8 cellular contexts compared by ENCODE assay signal in genomic region chr7:32893225-32893560, GRCh38. TPM values are rescaled to one million over a fixed set of nuclear protein-coding genes. Genes with fewer than 3 reads are reported as not detected.
DNase-seq lines count a peak whose midpoint lies in the region; ATAC-seq and TF ChIP-seq lines count a peak whose summit lies in the region.

No MANE protein-coding gene starts in this region.

- H3K27ac ChIP-seq in CD8-positive, alpha-beta memory T cell (ENCODE audit: low read depth, low read length) = peak overlapping the region; percentile 99
- peak overlapping the region; percentile 87 for H3K27ac ChIP-seq in PC-9
- peak overlapping the region in 55 of 59 donors; percentile 83 to 100 (median 98) for H3K27ac ChIP-seq in dorsolateral prefrontal cortex

- peak in 1 of 5 donors; percentile 7 for DNase-seq in CD8-positive, alpha-beta memory T cell
- DNase-seq in PC-9 (no peak), dorsolateral prefrontal cortex (no peak), progenitor cell of endocrine pancreas (ENCODE audit: low spot score, unreplicated experiment) (no peak), NCI-H187 treated with DMSO at 0.1 percent for 48 hours (lab: John Stamatoyannopoulos, UW) (no peak)

- H3K4me3 Mint-ChIP-seq in CD8-positive, alpha-beta memory T cell = peak overlapping the region; percentile 91 to 99 (median 95)
- H3K4me3 Mint-ChIP-seq in progenitor cell of endocrine pancreas (ENCODE audit: low read depth) = peak overlapping the region; percentile 85

- H3K4me1 ChIP-seq in CD8-positive, alpha-beta memory T cell (ENCODE audit: insufficient read depth, low read length) = peaks cover 32% of the 10 kb centered on the region
- peaks cover 34% of the 10 kb centered on the region for H3K4me1 ChIP-seq in PC-9 (replicated peaks; ENCODE audit: insufficient read depth)

- intact Hi-C loops in PC-9 (cut with micrococcal nuclease; ENCODE audit: unreplicated experiment) (loop anchor here (2.0 to 5.0 kb wide), 3 partner anchors 64 to 396 kb away; partner anchors contain the start of genes AVL9 and FKBP9), dorsolateral prefrontal cortex (cut with DNase I) (loop anchor here (2.0 to 5.0 kb wide), 2 partner anchors 64 to 170 kb away; partner anchors contain the start of genes NT5C3A (in 2 of the 2) and FKBP9 (in 1 of the 2))

- no peaks in the 10 kb centered on the region for H3K9me3 ChIP-seq in CD8-positive, alpha-beta memory T cell (ENCODE audit: low read length)
- H3K9me3 ChIP-seq in PC-9 (ENCODE audit: insufficient read depth, low read depth) = no peaks in the 10 kb centered on the region

- H4K20me1 ChIP-seq in PC-9 (ENCODE audit: insufficient read depth) = peaks cover 20% of the 10 kb centered on the region

- peaks cover 28% of the 10 kb centered on the region for H3K79me2 ChIP-seq in PC-9 (ENCODE audit: low read depth)

- POLR2A ChIA-PET in CD8-positive, alpha-beta memory T cell (lab: Charles Lee) = interaction anchor here (1.0 to 3.5 kb wide), 6 partner anchors 10 to 398 kb away, joined by 3 to 31 read pairs (median 6); partner anchors contain the start of genes AVL9 and RP9
- POLR2A ChIA-PET in PC-9 (lab: Charles Lee; ENCODE audit: unreplicated experiment) = interaction anchor here (0.6 to 1.4 kb wide), 3 partner anchors 9 to 54 kb away, joined by 3 to 25 read pairs (median 6); no protein-coding TSS in a partner anchor

- no peak for TF ChIP-seq CTCF in PC-9 (conservative IDR thresholded peaks at IDR 0.05)
- TF ChIP-seq CTCF in dorsolateral prefrontal cortex (IDR thresholded peaks at IDR 0.05 in 54 of 56, conservative IDR thresholded peaks at IDR 0.05 in 2 of 56; ENCODE audit: low read depth in 1 of 56, partially characterized antibody in 56 of 56) = no peak
- TF ChIP-seq CTCF in progenitor cell of endocrine pancreas (IDR thresholded peaks at IDR 0.05; ENCODE audit: unreplicated experiment) = no peak

- H3K4me1 Mint-ChIP-seq in CD8-positive, alpha-beta memory T cell = peaks cover 29 to 41% (median 39%) of the 10 kb centered on the region in 3 donors
- H3K4me1 Mint-ChIP-seq in progenitor cell of endocrine pancreas (ENCODE audit: low read depth) = peaks cover 47% of the 10 kb centered on the region

- H3K27me3 Mint-ChIP-seq in CD8-positive, alpha-beta memory T cell = peaks cover 3 to 5% of the 10 kb centered on the region in 2 donors
- H3K27me3 Mint-ChIP-seq in progenitor cell of endocrine pancreas = no peaks in the 10 kb centered on the region

- peaks cover 0 to 21% (median 0%) of the 10 kb centered on the region in 3 donors for H3K36me3 Mint-ChIP-seq in CD8-positive, alpha-beta memory T cell
- H3K36me3 Mint-ChIP-seq in progenitor cell of endocrine pancreas (ENCODE audit: insufficient read depth) = no peaks in the 10 kb centered on the region

- H2AFZ ChIP-seq in PC-9 = peak overlapping the region; percentile 89

- no peak overlapping the region for H3K4me3 ChIP-seq in CD8-positive, alpha-beta memory T cell (ENCODE audit: low read length)
- H3K4me3 ChIP-seq in PC-9 = peak overlapping the region; percentile 86
- H3K4me3 ChIP-seq in dorsolateral prefrontal cortex = peak overlapping the region in 27 of 59 donors; percentile 54 to 87 (median 78)

- BruUV-seq in PC-9 (replicated peaks; lab: Mats Ljungman, UMichigan) = no TSS peak

- ATAC-seq in HG02759 (IDR thresholded peaks at IDR 0.05; ENCODE audit: unreplicated experiment) = no peak
- no peak for ATAC-seq in GM21619 (IDR thresholded peaks at IDR 0.05; ENCODE audit: unreplicated experiment)
- ATAC-seq in GM21737 (IDR thresholded peaks at IDR 0.05; ENCODE audit: unreplicated experiment) = no peak

- peak overlapping the region; percentile 89 for H3K4me2 ChIP-seq in PC-9

- H3K27me3 ChIP-seq in CD8-positive, alpha-beta memory T cell (ENCODE audit: insufficient read depth, low read length, poor library complexity, severe bottlenecking) = no peaks in the 10 kb centered on the region
- no peaks in the 10 kb centered on the region for H3K27me3 ChIP-seq in PC-9 (ENCODE audit: insufficient read depth, low read depth)
- H3K27me3 ChIP-seq in dorsolateral prefrontal cortex = no peaks in the 10 kb centered on the region

- H3K27ac Mint-ChIP-seq in CD8-positive, alpha-beta memory T cell = peak overlapping the region; percentile 97 to 100 (median 99)
- H3K27ac Mint-ChIP-seq in progenitor cell of endocrine pancreas = peak overlapping the region; percentile 99

- H3K9me2 ChIP-seq in PC-9 (ENCODE audit: insufficient read depth) = no peaks in the 10 kb centered on the region

- CTCF ChIA-PET in CD8-positive, alpha-beta memory T cell (lab: Charles Lee) = interaction anchor here (0.9 to 8.1 kb wide), 8 partner anchors 9 to 216 kb away, joined by 3 to 62 read pairs (median 7); partner anchors contain the start of gene RP9
- CTCF ChIA-PET in PC-9 (lab: Charles Lee) = no interaction called here

- peaks cover 0 to 5% (median 0%) of the 10 kb centered on the region in 5 donors for H3K9me3 Mint-ChIP-seq in CD8-positive, alpha-beta memory T cell
- no peaks in the 10 kb centered on the region for H3K9me3 Mint-ChIP-seq in progenitor cell of endocrine pancreas (ENCODE audit: low read depth)

- peaks cover 38% of the 10 kb centered on the region; the same call in 1 of the 2 replicates for H3F3A ChIP-seq in PC-9 (ENCODE audit: insufficient read depth, low read depth)

- H3K36me3 ChIP-seq in CD8-positive, alpha-beta memory T cell (ENCODE audit: insufficient read depth, low read length) = no peaks in the 10 kb centered on the region
- H3K36me3 ChIP-seq in PC-9 (ENCODE audit: low read depth) = no peaks in the 10 kb centered on the region

RNA-seq across cellular contexts. Expression of gene KBTBD2, which starts 1.6 kb away (rescaled TPM):
- 10 to 100 TPM; 21.8 to 24.2 TPM for total RNA-seq in CD8-positive, alpha-beta memory T cell
- 21.9 TPM for polyA plus RNA-seq in CD8-positive, alpha-beta memory T cell
- total RNA-seq in PC-9 (2021) (49.1 and 56.7 TPM in 2 replicates), dorsolateral prefrontal cortex (10 to 100 TPM; 29.1 to 48.6 (median 40.9) TPM), progenitor cell of endocrine pancreas (47.5 and 48.1 TPM in 2 replicates)
